11 cellular contexts compared by ENCODE assay signal in genomic region chr17:30819941-30820705, GRCh38. TPM values are rescaled to one million over a fixed set of nuclear protein-coding genes. Genes with fewer than 3 reads are reported as not detected.
DNase-seq lines count a peak whose midpoint lies in the region; TF ChIP-seq lines count a peak whose summit lies in the region.
"Had no signal": no experiment of that assay in that cellular context is flagged by ENCODE, and none has a peak within 500 bp of the region (broad histone marks: within the 10 kb centered on the region; RNA-seq: fewer than 3 reads in every experiment).

No MANE protein-coding gene starts in this region.

- H3K4me3 ChIP-seq in BLaER1 (no peak overlapping the region), mesendoderm (ENCODE audit: low read length) (no peak overlapping the region), esophagus squamous epithelium (no peak overlapping the region), ascending aorta (no peak overlapping the region)
- H3K4me3 ChIP-seq: body of pancreas, MG63 had no signal

- H3K9me3 ChIP-seq in BLaER1 (peaks cover 6% of the 10 kb centered on the region; the same call in 1 of the 2 replicates), esophagus squamous epithelium (no peaks in the 10 kb centered on the region), ascending aorta (no peaks in the 10 kb centered on the region)
- H3K9me3 ChIP-seq: body of pancreas, MG63 had no signal

- TF ChIP-seq CTCF in esophagus squamous epithelium (IDR thresholded peaks at IDR 0.05), result no peak
- no peak for TF ChIP-seq CTCF in ascending aorta (IDR thresholded peaks at IDR 0.05)

- peaks cover 7% of the 10 kb centered on the region for H3K79me1 ChIP-seq in mesendoderm (ENCODE audit: low read length)

- no peak overlapping the region for H3K56ac ChIP-seq in mesendoderm (ENCODE audit: low read length)

- intact Hi-C loops in activated T-helper 2 cell treated with anti-CD3 and anti-CD28 coated beads, Interferon-gamma antibody, Interleukin-2, Interleukin-4, amounts not matched to agents 10 μg/mL and 5 μg/mL and 100 μg/mL, durations not matched to agents 14 hours and 24 hours and 36 hours (cut with micrococcal nuclease), result loop anchor here (1.0 to 10.0 kb wide), 4 partner anchors 11 to 492 kb away; partner anchors contain the start of genes EVI2B and GOSR1
- intact Hi-C loops in esophagus squamous epithelium (cut with DNase I) (no loop called here), ascending aorta (cut with DNase I) (no loop called here)

- no peak overlapping the region for H4K5ac ChIP-seq in mesendoderm (ENCODE audit: low read length)

- peaks cover 29% of the 10 kb centered on the region for H3K36me3 Mint-ChIP-seq in activated T-helper 2 cell treated with anti-CD3 and anti-CD28 coated beads, Interferon-gamma antibody, Interleukin-2, Interleukin-4, amounts not matched to agents 10 μg/mL and 5 μg/mL and 100 μg/mL, durations not matched to agents 14 hours and 24 hours and 36 hours (ENCODE audit: low read depth)

- H2BK120ac ChIP-seq in mesendoderm (ENCODE audit: low read depth, low read length), result no peak overlapping the region

- H3K27ac Mint-ChIP-seq in activated T-helper 2 cell treated with anti-CD3 and anti-CD28 coated beads, Interferon-gamma antibody, Interleukin-2, Interleukin-4, amounts not matched to agents 10 μg/mL and 5 μg/mL and 100 μg/mL, durations not matched to agents 14 hours and 24 hours and 36 hours, result peak overlapping the region; percentile 81

- peaks cover 40% of the 10 kb centered on the region for H3K79me2 ChIP-seq in mesendoderm (ENCODE audit: control insufficient read depth, insufficient read depth, low read length)

- no peak overlapping the region for H3K18ac ChIP-seq in mesendoderm (ENCODE audit: low read length)

- peaks cover 30% of the 10 kb centered on the region for H3K36me3 ChIP-seq in BLaER1
- no peaks in the 10 kb centered on the region for H3K36me3 ChIP-seq in mesendoderm (ENCODE audit: control insufficient read depth, insufficient read depth, low read length)
- peaks cover 0 to 7% (median 0%) of the 10 kb centered on the region in 3 donors for H3K36me3 ChIP-seq in esophagus squamous epithelium
- H3K36me3 ChIP-seq in ascending aorta, result no peaks in the 10 kb centered on the region

- H4K20me1 ChIP-seq in BLaER1, result peaks cover 24% of the 10 kb centered on the region

- no CpG with 5 or more reads among the region's 8 CpGs for WGBS in mesendoderm (ENCODE audit: extremely low coverage, insufficient coverage, low lambda C conversion rate)
- WGBS in esophagus squamous epithelium, 2 donors, result 65 to 69% methylated on average over 8 of the region's 8 CpGs

- H2BK15ac ChIP-seq in mesendoderm (replicated peaks; ENCODE audit: low read depth), result no peak overlapping the region

- no peaks in the 10 kb centered on the region for H3K27me3 Mint-ChIP-seq in activated T-helper 2 cell treated with anti-CD3 and anti-CD28 coated beads, Interferon-gamma antibody, Interleukin-2, Interleukin-4, amounts not matched to agents 10 μg/mL and 5 μg/mL and 100 μg/mL, durations not matched to agents 14 hours and 24 hours and 36 hours (ENCODE audit: low read depth)

- H3K23ac ChIP-seq in mesendoderm (ENCODE audit: low read length), result peak overlapping the region; percentile 89

- H4K8ac ChIP-seq in mesendoderm (ENCODE audit: low read depth, low read length), result no peak overlapping the region

- H3K9ac ChIP-seq in BLaER1 (0 out of 2 replicates have a peak overlapping the region, but pooled peaks have one; percentile 13), mesendoderm (ENCODE audit: low read length) (no peak overlapping the region)

- peaks cover 48% of the 10 kb centered on the region for H3K4me1 Mint-ChIP-seq in activated T-helper 2 cell treated with anti-CD3 and anti-CD28 coated beads, Interferon-gamma antibody, Interleukin-2, Interleukin-4, amounts not matched to agents 10 μg/mL and 5 μg/mL and 100 μg/mL, durations not matched to agents 14 hours and 24 hours and 36 hours (ENCODE audit: low read depth)

- no peak overlapping the region for H2BK5ac ChIP-seq in mesendoderm (ENCODE audit: low read length)

- H3K4me3 Mint-ChIP-seq in activated T-helper 2 cell treated with anti-CD3 and anti-CD28 coated beads, Interferon-gamma antibody, Interleukin-2, Interleukin-4, amounts not matched to agents 10 μg/mL and 5 μg/mL and 100 μg/mL, durations not matched to agents 14 hours and 24 hours and 36 hours (ENCODE audit: low read depth), result peak overlapping the region; percentile 73

- no peak overlapping the region for H3K4ac ChIP-seq in mesendoderm (ENCODE audit: low read depth, low read length)

- no peaks in the 10 kb centered on the region for H3K27me3 ChIP-seq in BLaER1
- no peaks in the 10 kb centered on the region for H3K27me3 ChIP-seq in mesendoderm (ENCODE audit: insufficient read depth, low read length, poor library complexity)
- H3K27me3 ChIP-seq in esophagus squamous epithelium, result no peaks in the 10 kb centered on the region
- no peaks in the 10 kb centered on the region for H3K27me3 ChIP-seq in ascending aorta
- H3K27me3 ChIP-seq: body of pancreas, MG63 had no signal

- H3K4me1 ChIP-seq in BLaER1 (peaks cover 59% of the 10 kb centered on the region), mesendoderm (ENCODE audit: control insufficient read depth, low read depth, low read length) (peaks cover 2% of the 10 kb centered on the region), esophagus squamous epithelium (peaks cover 4 to 55% (median 10%) of the 10 kb centered on the region in 3 donors), ascending aorta (peaks cover 0 to 16% of the 10 kb centered on the region in 2 donors)

- peak; percentile 1 for DNase-seq in HCEC 1CT
- DNase-seq in activated T-helper 2 cell treated with anti-CD3 and anti-CD28 coated beads, Interferon-gamma antibody, Interleukin-2, Interleukin-4, amounts not matched to agents 10 μg/mL and 5 μg/mL and 100 μg/mL, durations not matched to agents 14 hours and 24 hours and 36 hours (ENCODE audit: low spot score), result no peak
- DNase-seq in mesendoderm, result no peak
- DNase-seq in esophagus squamous epithelium (lab: John Stamatoyannopoulos, UW), result no peak
- DNase-seq in NCI-H2196 treated with DMSO at 0.1 percent for 48 hours (lab: John Stamatoyannopoulos, UW; ENCODE audit: unreplicated experiment), result no peak
- no peak for DNase-seq in ascending aorta (ENCODE audit: low spot score in 2 of 2)
- DNase-seq in midbrain (lab: John Stamatoyannopoulos, UW), result no peak
- DNase-seq: body of pancreas, DMS153, MG63 had no signal

- TF ChIP-seq POLR2A in esophagus squamous epithelium (IDR thresholded peaks at IDR 0.05), result no peak

- no peak overlapping the region for H2AK5ac ChIP-seq in mesendoderm (ENCODE audit: low read length)

- peak overlapping the region; percentile 92 for H3K4me2 ChIP-seq in BLaER1
- no peak overlapping the region for H3K4me2 ChIP-seq in mesendoderm (ENCODE audit: low read length)

- H3K9me3 Mint-ChIP-seq in activated T-helper 2 cell treated with anti-CD3 and anti-CD28 coated beads, Interferon-gamma antibody, Interleukin-2, Interleukin-4, amounts not matched to agents 10 μg/mL and 5 μg/mL and 100 μg/mL, durations not matched to agents 14 hours and 24 hours and 36 hours, result no peaks in the 10 kb centered on the region

- H3K27ac ChIP-seq in BLaER1 (peak overlapping the region; percentile 55), mesendoderm (ENCODE audit: low read depth, low read length) (no peak overlapping the region), esophagus squamous epithelium (peak overlapping the region in 2 of 4 donors; percentile 10 to 74), ascending aorta (no peak overlapping the region)

RNA-seq across cellular contexts. Expression of gene CRLF3, which starts 4.4 kb away (rescaled TPM):
- total RNA-seq in activated T-helper 2 cell treated with anti-CD3 and anti-CD28 coated beads, Interferon-gamma antibody, Interleukin-2, Interleukin-4, amounts not matched to agents 10 μg/mL and 5 μg/mL and 100 μg/mL, durations not matched to agents 14 hours and 24 hours and 36 hours, result 42.0 and 46.5 TPM in 2 replicates
- polyA plus RNA-seq in mesendoderm (2013, experiment 1 of 2), result 14.6 TPM
- 14.9 TPM for polyA plus RNA-seq in mesendoderm (2013, experiment 2 of 2)
- total RNA-seq in esophagus squamous epithelium (10 to 100 TPM; 13.3 to 27.4 (median 20.4) TPM), ascending aorta (10.0 TPM)

RNA-seq across cellular contexts. Expression of gene ATAD5, which starts 11.6 kb away (rescaled TPM):
- 24.6 and 26.8 TPM in 2 replicates for total RNA-seq in activated T-helper 2 cell treated with anti-CD3 and anti-CD28 coated beads, Interferon-gamma antibody, Interleukin-2, Interleukin-4, amounts not matched to agents 10 μg/mL and 5 μg/mL and 100 μg/mL, durations not matched to agents 14 hours and 24 hours and 36 hours
- polyA plus RNA-seq in mesendoderm (2013, experiment 1 of 2), result 10.8 TPM
- 11.1 TPM for polyA plus RNA-seq in mesendoderm (2013, experiment 2 of 2)
- 1 to 10 TPM; 2.5 to 6.7 (median 3.3) TPM for total RNA-seq in esophagus squamous epithelium
- total RNA-seq in ascending aorta, result under 0.01 TPM
